ENCODE assay signal across 17 cellular contexts in the genomic region with DNA sequence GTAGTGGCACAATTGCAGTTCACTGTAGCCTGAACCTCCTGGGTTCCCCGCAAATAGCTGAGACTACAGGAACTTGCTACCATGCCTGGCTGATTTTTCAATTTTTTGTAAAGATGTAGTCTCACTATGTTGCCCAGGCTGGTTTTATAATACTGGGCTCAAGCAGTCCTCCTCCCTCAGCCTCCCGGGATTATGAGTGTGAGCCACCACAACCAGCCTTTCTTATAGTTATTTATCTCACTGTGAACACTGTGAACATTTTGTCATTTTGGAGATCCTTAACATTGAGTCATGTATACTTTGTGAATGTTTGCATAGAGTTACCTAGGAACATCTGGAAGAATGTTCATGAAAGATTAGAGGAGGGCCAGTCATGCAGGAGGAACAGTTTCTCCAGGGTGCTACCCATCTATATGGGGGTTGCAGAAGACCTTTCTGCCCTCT.
A peak's percentile ranks its signal among the peaks of the same experiment; 100 is the strongest.
DNase-seq lines count a peak whose midpoint lies in the region; ATAC-seq, FAIRE-seq and TF ChIP-seq lines count a peak whose summit lies in the region.
"Had no signal": no experiment of that assay in that cellular context is flagged by ENCODE, and none has a peak within 500 bp of the region (broad histone marks: within the 10 kb centered on the region; RNA-seq: fewer than 3 reads in every experiment).

No MANE protein-coding gene starts in this region.

- peak overlapping the region; percentile 94 to 99 (median 99) for H3K27ac Mint-ChIP-seq in H9
- H3K27ac Mint-ChIP-seq in activated T-helper 1 cell treated with anti-CD3 and anti-CD28 coated beads, Interleukin-12 subunit alpha, Interleukin-12 subunit beta, Interleukin-2, Interleukin-4 antibody, amounts not matched to agents 30 ng/mL and 10 ng/mL and 1 ng/mL, durations not matched to agents 14 hours and 24 hours and 36 hours, result no peak overlapping the region
- H3K27ac Mint-ChIP-seq: T-helper 2 cell treated with Interferon-gamma antibody and Interleukin-4, amounts not matched to agents 5 μg/mL and 100 μg/mL, for 36 hours had no signal

- H2BK15ac ChIP-seq in H9 (ENCODE audit: low read depth, low read length) (no peak overlapping the region), H1 (ENCODE audit: low read length) (no peak overlapping the region), mesendoderm (replicated peaks; ENCODE audit: low read depth) (no peak overlapping the region)

- H3K27ac ChIP-seq in H9 (ENCODE audit: insufficient read length, low read depth, low read length), result peak overlapping the region; percentile 85
- peak overlapping the region; percentile 46 for H3K27ac ChIP-seq in PC-3 (ENCODE audit: low read length)
- peak overlapping the region; percentile 24; the same call in 1 of the 2 replicates for H3K27ac ChIP-seq in H1 (ENCODE audit: low read depth, low read length)
- peak overlapping the region; percentile 63 for H3K27ac ChIP-seq in mesendoderm (ENCODE audit: low read depth, low read length)

- no peak overlapping the region for H3K56ac ChIP-seq in H9 (ENCODE audit: insufficient read length, low read depth, low read length)
- no peak overlapping the region for H3K56ac ChIP-seq in H1 (replicated peaks; ENCODE audit: insufficient read length, low read depth, low read length)
- peak overlapping the region; percentile 44 for H3K56ac ChIP-seq in mesendoderm (ENCODE audit: low read length)

- H3K79me1 ChIP-seq in H9 (ENCODE audit: insufficient read depth, low read depth, low read length, poor library complexity, severe bottlenecking) (no peaks in the 10 kb centered on the region), H1 (ENCODE audit: low read depth, low read length) (no peaks in the 10 kb centered on the region), mesendoderm (ENCODE audit: low read length) (no peaks in the 10 kb centered on the region)

- H3K14ac ChIP-seq in H9 (ENCODE audit: insufficient read depth, low read length), result no peak overlapping the region; the same call in 1 of the 2 replicates
- no peak overlapping the region for H3K14ac ChIP-seq in H1 (ENCODE audit: insufficient read length)

- H3K4me2 ChIP-seq in H9 (ENCODE audit: insufficient read depth, insufficient read length, low read length), result no peak overlapping the region
- H3K4me2 ChIP-seq in PC-3 (ENCODE audit: low read length), result no peak overlapping the region
- peak overlapping the region; percentile 35 to 50; a peak in 3 of 4 replicates for H3K4me2 ChIP-seq in H1 (ENCODE audit: insufficient read depth in 1 of 2, low read depth in 2 of 2, low read length in 2 of 2)
- H3K4me2 ChIP-seq in mesendoderm (ENCODE audit: low read length), result no peak overlapping the region

- no peak for FAIRE-seq in H1 (lab: Jason Lieb, UNC)

- no peak for TF ChIP-seq POLR2A in H1 (IDR thresholded peaks at IDR 0.05; ENCODE audit: control extremely low read depth in 1 of 2, low read depth in 2 of 2, low read length in 2 of 2)

- H3K9me3 ChIP-seq in H9 (ENCODE audit: control insufficient read depth, low read depth, low read length), result no peaks in the 10 kb centered on the region
- H3K9me3 ChIP-seq in PC-3 (ENCODE audit: low read length), result no peaks in the 10 kb centered on the region
- no peaks in the 10 kb centered on the region for H3K9me3 ChIP-seq in H1 (ENCODE audit: insufficient read depth in 2 of 2, low read depth in 1 of 2, low read length in 1 of 2)
- H3K9me3 ChIP-seq: BE2C had no signal

- H4K91ac ChIP-seq in H9 (ENCODE audit: insufficient read length, low read depth, low read length), result no peak overlapping the region
- peak overlapping the region; percentile 88 for H4K91ac ChIP-seq in H1 (replicated peaks; ENCODE audit: insufficient read length, low read length)

- H3K4me1 ChIP-seq in H9 (ENCODE audit: insufficient read depth, low read length) (peaks cover 9% of the 10 kb centered on the region; the same call in 1 of the 2 replicates), PC-3 (ENCODE audit: insufficient read depth, low read length) (peaks cover 26% of the 10 kb centered on the region), H1 (replicated peaks in 1 of 4; ENCODE audit: control insufficient read depth in 3 of 4, insufficient read depth in 4 of 4, low read length in 3 of 4) (peaks cover 0 to 21% (median 12%) of the 10 kb centered on the region in 4 experiments; a peak in 6 of 7 replicates), mesendoderm (ENCODE audit: control insufficient read depth, low read depth, low read length) (peaks cover 2% of the 10 kb centered on the region)
- H3K4me1 ChIP-seq: BE2C had no signal

- H3K4me3 ChIP-seq in PC-3 (ENCODE audit: low read length), result no peak overlapping the region
- no peak overlapping the region for H3K4me3 ChIP-seq in H1 (ENCODE audit: extremely low read depth in 1 of 4, insufficient read depth in 2 of 4, low read depth in 3 of 4, low read length in 4 of 4)
- no peak overlapping the region for H3K4me3 ChIP-seq in mesendoderm (ENCODE audit: low read length)

- no peak for TF ChIP-seq EP300 in H1 (IDR thresholded peaks at IDR 0.05; ENCODE audit: borderline replicate concordance in 1 of 2, low read depth in 2 of 2, low read length in 2 of 2)

- peak overlapping the region; percentile 26 for H3K9ac ChIP-seq in H9 (ENCODE audit: extremely low read depth, insufficient read length, low read length)
- H3K9ac ChIP-seq in PC-3 (ENCODE audit: low read length), result no peak overlapping the region
- no peak overlapping the region for H3K9ac ChIP-seq in H1 (replicated peaks in 1 of 4; ENCODE audit: extremely low read depth in 1 of 4, low read depth in 3 of 4, low read length in 3 of 4)
- no peak overlapping the region for H3K9ac ChIP-seq in mesendoderm (ENCODE audit: low read length)

- no peak for DNase-seq in H9
- DNase-seq in PC-3, result peak; percentile 64
- no peak for DNase-seq in H1 (ENCODE audit: low read depth in 1 of 2, low spot score in 2 of 2)
- DNase-seq in mesendoderm, result peak; percentile 42
- DNase-seq in NCI-H510A (lab: John Stamatoyannopoulos, UW), result no peak
- DNase-seq in NCI-H82 (lab: John Stamatoyannopoulos, UW), result no peak
- DNase-seq in activated T-helper 1 cell treated with anti-CD3 and anti-CD28 coated beads, Interleukin-12 subunit alpha, Interleukin-12 subunit beta, Interleukin-2, Interleukin-4 antibody, amounts not matched to agents 30 ng/mL and 10 ng/mL and 1 ng/mL, durations not matched to agents 14 hours and 24 hours and 36 hours (ENCODE audit: low spot score), result no peak
- no peak for DNase-seq in CD1c-positive myeloid dendritic cell (ENCODE audit: extremely low spot score)
- DNase-seq: activated CD4-positive, alpha-beta T cell treated with anti-CD3 and anti-CD28 coated beads, Interleukin-2, amount 50 U/mL, for 4 hours; BE2C; effector memory CD4-positive, alpha-beta T cell; left colon; NCI-H2029; Right ventricle myocardium superior had no signal

- no peak for TF ChIP-seq RAD21 in H1 (IDR thresholded peaks at IDR 0.05 in 1 of 2, conservative IDR thresholded peaks at IDR 0.05 in 1 of 2; ENCODE audit: low read depth in 2 of 2, low read length in 2 of 2)

- H3K36me3 Mint-ChIP-seq in H9 (ENCODE audit: insufficient read depth in 1 of 3, low read depth in 3 of 3), result peaks cover 6 to 21% (median 15%) of the 10 kb centered on the region in 3 experiments; a peak in 6 of 7 replicates
- H3K36me3 Mint-ChIP-seq in activated T-helper 1 cell treated with anti-CD3 and anti-CD28 coated beads, Interleukin-12 subunit alpha, Interleukin-12 subunit beta, Interleukin-2, Interleukin-4 antibody, amounts not matched to agents 30 ng/mL and 10 ng/mL and 1 ng/mL, durations not matched to agents 14 hours and 24 hours and 36 hours (ENCODE audit: low read depth), result peaks cover 2% of the 10 kb centered on the region
- H3K36me3 Mint-ChIP-seq: brain had no signal

- H3K36me3 ChIP-seq in PC-3 (ENCODE audit: low read depth, low read length) (no peaks in the 10 kb centered on the region), H1 (ENCODE audit: control insufficient read depth in 2 of 4, insufficient read depth in 4 of 4, low read length in 3 of 4) (peaks cover 0 to 19% (median 2%) of the 10 kb centered on the region in 4 experiments; a peak in 2 of 8 replicates), mesendoderm (ENCODE audit: control insufficient read depth, insufficient read depth, low read length) (no peaks in the 10 kb centered on the region)
- H3K36me3 ChIP-seq: BE2C had no signal

- H4K8ac ChIP-seq in H9 (replicated peaks; ENCODE audit: insufficient read length, low read depth, low read length) (no peak overlapping the region), H1 (ENCODE audit: extremely low read depth, insufficient read depth, low read length) (no peak overlapping the region), mesendoderm (ENCODE audit: low read depth, low read length) (no peak overlapping the region)

- H2BK120ac ChIP-seq in H9 (ENCODE audit: low read depth, low read length, poor library complexity, severe bottlenecking) (no peak overlapping the region), H1 (replicated peaks; ENCODE audit: low read depth, low read length) (peak overlapping the region; percentile 95), mesendoderm (ENCODE audit: low read depth, low read length) (peak overlapping the region; percentile 78)

- no peak overlapping the region for H2AK5ac ChIP-seq in H9 (ENCODE audit: insufficient read length, low read length)
- H2AK5ac ChIP-seq in H1 (ENCODE audit: low read depth, low read length), result peak overlapping the region; percentile 42; the same call in 1 of the 2 replicates
- H2AK5ac ChIP-seq in mesendoderm (ENCODE audit: low read length), result no peak overlapping the region

- H3K23me2 ChIP-seq in H9 (ENCODE audit: insufficient read length, low read depth, low read length, poor library complexity, severe bottlenecking) (peaks cover 4% of the 10 kb centered on the region), H1 (ENCODE audit: low read depth, low read length) (no peaks in the 10 kb centered on the region; the same call in 1 of the 2 replicates)

- peak overlapping the region; percentile 21 to 61; a peak in 4 of 5 replicates for H3K4me3 Mint-ChIP-seq in H9
- no peak overlapping the region for H3K4me3 Mint-ChIP-seq in activated T-helper 1 cell treated with anti-CD3 and anti-CD28 coated beads, Interleukin-12 subunit alpha, Interleukin-12 subunit beta, Interleukin-2, Interleukin-4 antibody, amounts not matched to agents 30 ng/mL and 10 ng/mL and 1 ng/mL, durations not matched to agents 14 hours and 24 hours and 36 hours
- H3K4me3 Mint-ChIP-seq: brain; T-helper 2 cell treated with Interferon-gamma antibody and Interleukin-4, amounts not matched to agents 5 μg/mL and 100 μg/mL, for 36 hours had no signal

- H2BK20ac ChIP-seq in H9 (ENCODE audit: low read depth, low read length, poor library complexity, severe bottlenecking), result no peak overlapping the region
- H2BK20ac ChIP-seq in H1 (ENCODE audit: low read length), result no peak overlapping the region

- H3T11ph ChIP-seq in H9 (ENCODE audit: low read length), result no peak overlapping the region

- no peaks in the 10 kb centered on the region for H3K27me3 Mint-ChIP-seq in H9 (ENCODE audit: low read depth)
- H3K27me3 Mint-ChIP-seq in activated T-helper 1 cell treated with anti-CD3 and anti-CD28 coated beads, Interleukin-12 subunit alpha, Interleukin-12 subunit beta, Interleukin-2, Interleukin-4 antibody, amounts not matched to agents 30 ng/mL and 10 ng/mL and 1 ng/mL, durations not matched to agents 14 hours and 24 hours and 36 hours (ENCODE audit: insufficient read depth), result no peaks in the 10 kb centered on the region
- H3K27me3 Mint-ChIP-seq: brain had no signal

- peaks cover 5 to 8% of the 10 kb centered on the region in 2 experiments; a peak in 4 of 5 replicates for H3K9me3 Mint-ChIP-seq in H9
- peaks cover 17% of the 10 kb centered on the region for H3K9me3 Mint-ChIP-seq in activated T-helper 1 cell treated with anti-CD3 and anti-CD28 coated beads, Interleukin-12 subunit alpha, Interleukin-12 subunit beta, Interleukin-2, Interleukin-4 antibody, amounts not matched to agents 30 ng/mL and 10 ng/mL and 1 ng/mL, durations not matched to agents 14 hours and 24 hours and 36 hours
- H3K9me3 Mint-ChIP-seq: brain had no signal

- no peaks in the 10 kb centered on the region for H3F3A ChIP-seq in PC-3 (ENCODE audit: low read length, unreplicated experiment)

- no peaks in the 10 kb centered on the region for H4K20me1 ChIP-seq in H9 (ENCODE audit: control insufficient read depth, insufficient read depth, insufficient read length)
- no peaks in the 10 kb centered on the region for H4K20me1 ChIP-seq in PC-3 (ENCODE audit: low read length)
- H4K20me1 ChIP-seq in H1 (replicated peaks in 1 of 2; ENCODE audit: control insufficient read depth in 1 of 2, insufficient read depth in 2 of 2, low read length in 2 of 2), result no peaks in the 10 kb centered on the region

- H3K4ac ChIP-seq in H9 (ENCODE audit: low read depth, low read length) (no peak overlapping the region), H1 (replicated peaks; ENCODE audit: insufficient read length, low read depth, low read length) (no peak overlapping the region), mesendoderm (ENCODE audit: low read depth, low read length) (peak overlapping the region; percentile 87)

- H3K23ac ChIP-seq in H9 (ENCODE audit: insufficient read length, low read depth, low read length) (no peak overlapping the region), H1 (ENCODE audit: insufficient read length) (no peak overlapping the region), mesendoderm (ENCODE audit: low read length) (no peak overlapping the region)

- BruUV-seq in PC-3 (replicated peaks; lab: Mats Ljungman, UMichigan), result no TSS peak

- H3K27me3 ChIP-seq in H9 (ENCODE audit: insufficient read depth, low read length), result no peaks in the 10 kb centered on the region
- H3K27me3 ChIP-seq in PC-3 (ENCODE audit: low read length), result no peaks in the 10 kb centered on the region
- H3K27me3 ChIP-seq in H1 (replicated peaks in 1 of 4; ENCODE audit: control insufficient read depth in 3 of 4, extremely low read depth in 1 of 4, insufficient read depth in 3 of 4, low read length in 3 of 4), result no peaks in the 10 kb centered on the region
- no peaks in the 10 kb centered on the region for H3K27me3 ChIP-seq in mesendoderm (ENCODE audit: insufficient read depth, low read length, poor library complexity)
- H3K27me3 ChIP-seq: BE2C had no signal

- intact Hi-C loops in PC-3 (cut with micrococcal nuclease), result loop anchor here (10.0 kb wide), 1 partner anchor 78 kb away; no protein-coding TSS in a partner anchor
- intact Hi-C loops in activated T-helper 1 cell treated with anti-CD3 and anti-CD28 coated beads, Interleukin-12 subunit alpha, Interleukin-12 subunit beta, Interleukin-2, Interleukin-4 antibody, amounts not matched to agents 30 ng/mL and 10 ng/mL and 1 ng/mL, durations not matched to agents 14 hours and 24 hours and 36 hours (cut with micrococcal nuclease), result no loop called here

- CTCF ChIA-PET in PC-3 (lab: Charles Lee) (no interaction called here), H1 (lab: Charles Lee; ENCODE audit: partially characterized antibody) (interaction anchor here (1.6 kb wide), 2 partner anchors 112 to 126 kb away, joined by 3 read pairs; no protein-coding TSS in a partner anchor)

- H4K5ac ChIP-seq in H9 (ENCODE audit: insufficient read length, low read depth, low read length), result no peak overlapping the region
- H4K5ac ChIP-seq in H1 (ENCODE audit: insufficient read length, low read depth, low read length), result peak overlapping the region; percentile 96
- H4K5ac ChIP-seq in mesendoderm (ENCODE audit: low read length), result no peak overlapping the region

- H3K4me1 Mint-ChIP-seq in H9, result peaks cover 40 to 43% of the 10 kb centered on the region in 2 experiments
- H3K4me1 Mint-ChIP-seq in activated T-helper 1 cell treated with anti-CD3 and anti-CD28 coated beads, Interleukin-12 subunit alpha, Interleukin-12 subunit beta, Interleukin-2, Interleukin-4 antibody, amounts not matched to agents 30 ng/mL and 10 ng/mL and 1 ng/mL, durations not matched to agents 14 hours and 24 hours and 36 hours (ENCODE audit: low read depth), result peaks cover 18% of the 10 kb centered on the region

- no CpG with 5 or more reads among the region's 2 CpGs for WGBS in H9 (ENCODE audit: extremely low coverage, insufficient read length, low lambda C conversion rate)
- WGBS in H1 (ENCODE audit: extremely low coverage in 1 of 2, insufficient coverage in 1 of 2, insufficient read length in 1 of 2, insufficient replicate concordance in 2 of 2, low coverage in 1 of 2, low lambda C conversion rate in 2 of 2, missing lambda C conversion rate in 1 of 2), 2 experiments, result 13% methylated on average over 2 of the region's 2 CpGs; no CpG with 5 or more reads in 1 of the 2 experiments
- WGBS in mesendoderm (ENCODE audit: extremely low coverage, insufficient coverage, low lambda C conversion rate), result no CpG with 5 or more reads among the region's 2 CpGs

- POLR2A ChIA-PET in PC-3 (lab: Charles Lee; ENCODE audit: unreplicated experiment), result no interaction called here
- POLR2A ChIA-PET in H1 (lab: Charles Lee; ENCODE audit: partially characterized antibody), result interaction anchor here (0.8 to 2.7 kb wide), 8 partner anchors 8 to 126 kb away, joined by 3 to 9 read pairs (median 4); partner anchors contain the start of gene CACYBP

- TF ChIP-seq CTCF in H9 (conservative IDR thresholded peaks at IDR 0.05) (no peak), PC-3 (conservative IDR thresholded peaks at IDR 0.05; ENCODE audit: low read depth, low read length) (no peak), H1 (IDR thresholded peaks at IDR 0.05; ENCODE audit: control extremely low read depth in 1 of 3, insufficient read depth in 1 of 3, low read depth in 1 of 3, low read length in 3 of 3) (no peak)

- H3K79me2 ChIP-seq in H9 (ENCODE audit: insufficient read depth, low read length) (peaks cover 13% of the 10 kb centered on the region; the same call in 1 of the 2 replicates), PC-3 (ENCODE audit: low read length) (no peaks in the 10 kb centered on the region), H1 (ENCODE audit: control insufficient read depth in 1 of 2, insufficient read depth in 2 of 2, low read length in 2 of 2) (peaks cover 4 to 32% of the 10 kb centered on the region in 2 experiments; a peak in 3 of 4 replicates), mesendoderm (ENCODE audit: control insufficient read depth, insufficient read depth, low read length) (no peaks in the 10 kb centered on the region)

- no peaks in the 10 kb centered on the region for H3K9me2 ChIP-seq in PC-3 (replicated peaks; ENCODE audit: low read length)

- peak; percentile 77 for ATAC-seq in PC-3
- ATAC-seq: HCT116, left colon had no signal

- H2BK5ac ChIP-seq in H9 (ENCODE audit: insufficient read length, low read length) (no peak overlapping the region), H1 (ENCODE audit: low read depth, low read length) (peak overlapping the region; percentile 93; the same call in 1 of the 2 replicates), mesendoderm (ENCODE audit: low read length) (peak overlapping the region; percentile 39)

- no peak overlapping the region for H2BK12ac ChIP-seq in H9 (ENCODE audit: insufficient read length, low read depth, low read length)
- peak overlapping the region; percentile 93; the same call in 1 of the 2 replicates for H2BK12ac ChIP-seq in H1 (ENCODE audit: low read depth, low read length)

- H2AFZ ChIP-seq in H9 (ENCODE audit: low read length) (no peak overlapping the region), PC-3 (ENCODE audit: low read length) (no peak overlapping the region), H1 (ENCODE audit: low read length) (no peak overlapping the region)

- H3K18ac ChIP-seq in H9 (ENCODE audit: insufficient read length, low read depth, low read length) (peak overlapping the region; percentile 67), H1 (ENCODE audit: extremely low read depth, low read length) (peak overlapping the region; percentile 53), mesendoderm (ENCODE audit: low read length) (peak overlapping the region; percentile 84)

Comparison
In these comparisons a context has a peak if more than half of its experiments do, and no peak if none do; other contexts are left out.
1. DNase-seq: peak in PC-3 (single experiment) and mesendoderm (single experiment); none in H9 (single experiment), H1 (0 of 2), NCI-H510A (single experiment), NCI-H82 (single experiment), activated T-helper 1 cell treated with anti-CD3 and anti-CD28 coated beads, Interleukin-12 subunit alpha, Interleukin-12 subunit beta, Interleukin-2, Interleukin-4 antibody, amounts not matched to agents 30 ng/mL and 10 ng/mL and 1 ng/mL, durations not matched to agents 14 hours and 24 hours and 36 hours (single experiment) and CD1c-positive myeloid dendritic cell (single experiment).
2. H3K27ac ChIP-seq: peak in every context shown above with its lines; median percentile 85 in H9; 63 in mesendoderm; 46 in PC-3; 24 in H1.
3. H3K4me2 ChIP-seq: peak in H1 (2 of 2); none in H9 (single experiment), PC-3 (single experiment) and mesendoderm (single experiment).
4. Peak in every context shown above with its lines, with median percentiles within 50 percentile points of each other: H3K18ac ChIP-seq.